In genomic region chr16:22786691-22787090, GRCh38 we compare ENCODE assay signal across 23 cellular contexts. TPM values are rescaled to one million over a fixed set of nuclear protein-coding genes. Genes with fewer than 3 reads are reported as not detected.
"Had no signal": no experiment of that assay in that cellular context is flagged by ENCODE, and none has a peak within 500 bp of the region (broad histone marks: within the 10 kb centered on the region; RNA-seq: fewer than 3 reads in every experiment).

No MANE protein-coding gene starts in this region.

- H3K27me3 ChIP-seq: body of pancreas, Peyer's patch had no signal

- ATAC-seq: activated CD4-positive, alpha-beta T cell treated with anti-CD3 and anti-CD28 coated beads for 36 hours; activated T-cell treated with anti-CD3 and anti-CD28 coated beads, Interleukin-2, amount 50 U/mL, for 72 hours; body of pancreas had no signal

- DNase-seq: activated CD4-positive, alpha-beta memory T cell treated with anti-CD3 and anti-CD28 coated beads, Interleukin-2, amount 10 ng/mL, durations not matched to agents 7 days and 5 days; activated CD4-positive, alpha-beta T cell treated with anti-CD3 and anti-CD28 coated beads for 36 hours; activated CD4-positive, alpha-beta T cell treated with anti-CD3 and anti-CD28 coated beads, Interleukin-2, amount 50 U/mL, for 1 hour; activated T-cell treated with anti-CD3 and anti-CD28 coated beads for 4 hours; activated T-cell treated with anti-CD3 and anti-CD28 coated beads, Interleukin-2, amount 50 U/mL, for 72 hours; aorta; body of pancreas; central memory CD4-positive, alpha-beta T cell; MM.1S; NCI-H1105; NCI-H1436; NCI-H1694 treated with DMSO at 0.1 percent for 48 hours; NCI-H2029 treated with DMSO at 0.1 percent for 48 hours; NCI-H446; NCI-H524; Peyer's patch; SHP77 treated with DMSO at 0.1 percent for 48 hours; T-helper 2 cell; WERI-Rb-1 had no signal

- H3K36me3 ChIP-seq: Peyer's patch, WERI-Rb-1 had no signal

- H3K4me1 ChIP-seq: body of pancreas, Peyer's patch had no signal

- H3K9me3 ChIP-seq: body of pancreas, Peyer's patch had no signal

- H3K27ac ChIP-seq: body of pancreas, KMS-11, Peyer's patch, WERI-Rb-1 had no signal

- H3K4me2 ChIP-seq: KMS-11 had no signal

- H3K9ac ChIP-seq: KMS-11 had no signal

- H3K4me3 ChIP-seq: body of pancreas, Peyer's patch had no signal

RNA-seq across cellular contexts. Expression of gene HS3ST2, which starts 27.3 kb away (rescaled TPM):
- total RNA-seq: activated CD4-positive, alpha-beta memory T cell treated with anti-CD3 and anti-CD28 coated beads, Interleukin-2, amount 10 ng/mL, durations not matched to agents 7 days and 5 days; activated CD4-positive, alpha-beta T cell treated with anti-CD3 and anti-CD28 coated beads for 36 hours; activated CD8-positive, alpha-beta memory T cell treated with anti-CD3 and anti-CD28 coated beads for 36 hours; activated T-cell treated with anti-CD3 and anti-CD28 coated beads, Interleukin-2, amount 50 U/mL, for 72 hours; activated T-helper 2 cell treated with anti-CD3 and anti-CD28 coated beads, Interferon-gamma antibody, Interleukin-2, Interleukin-4, amounts not matched to agents 10 μg/mL and 5 μg/mL and 100 μg/mL, durations not matched to agents 14 hours and 24 hours and 36 hours; chondrocyte had no signal
